In the genomic region with DNA sequence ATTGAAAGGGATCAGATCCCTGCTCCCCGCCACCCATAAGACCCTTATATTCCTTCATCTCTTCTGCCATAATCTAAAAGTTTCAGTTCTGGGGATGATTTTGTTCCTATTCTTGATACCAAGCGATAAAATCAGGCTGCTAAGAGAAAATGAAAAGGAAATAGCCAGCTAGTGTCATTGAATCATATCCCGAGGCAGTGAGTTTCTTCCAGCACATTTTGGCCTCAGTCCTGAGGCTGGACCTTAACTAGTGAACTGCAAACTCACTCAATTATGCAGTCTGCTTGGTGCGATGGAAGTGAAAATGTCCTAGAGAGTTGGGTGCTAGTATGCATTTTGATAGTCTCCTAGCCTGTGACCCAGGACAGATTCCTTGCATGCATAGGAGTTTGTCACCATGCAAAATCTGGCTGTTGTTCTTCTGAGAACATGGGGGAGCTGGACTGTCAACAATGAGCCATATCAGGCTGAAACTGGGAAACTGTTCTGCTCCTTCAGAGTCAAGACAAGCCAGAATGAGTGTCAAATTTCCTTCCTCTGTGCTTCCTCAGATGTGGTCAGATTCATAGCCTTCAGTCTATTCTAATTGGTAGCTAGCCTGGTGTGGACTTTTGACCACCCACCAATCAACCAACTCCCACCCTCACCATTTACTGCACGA, we compare ENCODE assay signal across 14 cellular contexts.
DNase-seq lines count a peak whose midpoint lies in the region; TF ChIP-seq lines count a peak whose summit lies in the region.
"Had no signal": no experiment of that assay in that cellular context is flagged by ENCODE, and none has a peak within 500 bp of the region (broad histone marks: within the 10 kb centered on the region; RNA-seq: fewer than 3 reads in every experiment).

No MANE protein-coding gene starts in this region.

- 68% methylated on average over 5 of the region's 5 CpGs for WGBS in suprapubic skin

- no peak overlapping the region for H3K27ac Mint-ChIP-seq in immature natural killer cell

- H3K36me3 Mint-ChIP-seq in immature natural killer cell = peaks cover 0 to 22% (median 19%) of the 10 kb centered on the region in 3 donors

- H3K4me1 Mint-ChIP-seq in immature natural killer cell = peaks cover 3 to 21% of the 10 kb centered on the region in 2 donors

- TF ChIP-seq CTCF in suprapubic skin (IDR thresholded peaks at IDR 0.05) = no peak

- TF ChIP-seq EP300 in suprapubic skin (IDR thresholded peaks at IDR 0.05) = no peak

- no peaks in the 10 kb centered on the region for H3K9me3 ChIP-seq in suprapubic skin
- H3K9me3 ChIP-seq: colonic mucosa had no signal

- no peak overlapping the region for H3K4me3 ChIP-seq in suprapubic skin
- H3K4me3 ChIP-seq: colonic mucosa had no signal

- no peak overlapping the region for H3K4me3 Mint-ChIP-seq in immature natural killer cell

- DNase-seq in Kasumi-1 (lab: John Stamatoyannopoulos, UW) = peak; percentile 10 to 28
- DNase-seq in astrocyte of the hippocampus (ENCODE audit: low read depth, low spot score) = peak; percentile 81
- DNase-seq in iris pigment epithelial cell (ENCODE audit: low read depth) = peak; percentile 79
- DNase-seq in suprapubic skin (ENCODE audit: low spot score in 2 of 2) = no peak
- DNase-seq in NCI-H69 (lab: John Stamatoyannopoulos, UW) = no peak
- DNase-seq in immature natural killer cell = no peak
- no peak for DNase-seq in NK-92 treated with Interleukin-12 subunit alpha and Interleukin-12 subunit beta, amount 100 ng/mL, for 24 hours (lab: John Stamatoyannopoulos, UW)
- DNase-seq: activated effector memory CD4-positive, alpha-beta T cell treated with Interleukin-2 at 50 U/mL for 16 hours; colonic mucosa; COR-L47; HCEC 1CT; hypothalamus; SHP77 treated with DMSO at 0.1 percent for 48 hours; stimulated activated CD8-positive, alpha-beta memory T cell treated with anti-CD3 and anti-CD28 coated beads, Interleukin-4, amount 100 ng/mL, for 48 hours had no signal

- no peak for TF ChIP-seq POLR2A in suprapubic skin (IDR thresholded peaks at IDR 0.05)

- H3K27ac ChIP-seq in suprapubic skin = peak overlapping the region; percentile 4
- H3K27ac ChIP-seq: colonic mucosa had no signal

- H3K9me3 Mint-ChIP-seq in immature natural killer cell = no peaks in the 10 kb centered on the region

- peaks cover 6% of the 10 kb centered on the region for H3K4me1 ChIP-seq in suprapubic skin
- H3K4me1 ChIP-seq: colonic mucosa had no signal

- H3K27me3 ChIP-seq in suprapubic skin = no peaks in the 10 kb centered on the region
- H3K27me3 ChIP-seq: colonic mucosa had no signal

- H3K36me3 ChIP-seq in suprapubic skin = no peaks in the 10 kb centered on the region
- H3K36me3 ChIP-seq: colonic mucosa had no signal

- peaks cover 2 to 6% (median 3%) of the 10 kb centered on the region in 3 donors for H3K27me3 Mint-ChIP-seq in immature natural killer cell (ENCODE audit: low read depth in 3 of 3)

Comparison
In these comparisons a context has a peak if more than half of its experiments do, and no peak if none do; other contexts are left out.
1. DNase-seq: peak in Kasumi-1 (2 of 2), astrocyte of the hippocampus (single experiment) and iris pigment epithelial cell (single experiment); none in suprapubic skin (0 of 2), NCI-H69 (single experiment), immature natural killer cell (0 of 3) and NK-92 treated with Interleukin-12 subunit alpha and Interleukin-12 subunit beta, amount 100 ng/mL, for 24 hours (single experiment).